In the genomic region with DNA sequence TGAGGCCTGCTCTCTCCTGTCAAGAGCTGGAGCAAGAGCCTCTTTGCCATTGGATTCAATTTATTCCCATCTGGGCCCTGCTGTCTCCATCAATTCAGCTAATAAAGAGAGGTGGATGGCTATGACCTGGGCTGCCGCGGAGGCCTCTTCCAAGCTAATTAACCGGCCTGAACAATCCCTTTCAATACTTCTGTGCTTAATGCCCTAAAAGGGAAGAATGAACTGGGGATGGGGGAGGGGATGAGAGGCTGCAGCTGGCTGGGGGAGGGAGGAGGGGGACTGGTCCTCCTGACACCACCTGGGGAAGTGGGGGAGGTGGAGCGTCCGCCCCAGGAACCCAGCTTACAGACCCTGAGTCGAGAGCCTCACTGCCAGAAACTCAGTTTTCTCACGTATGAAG, we compare ENCODE assay signal across 16 cellular contexts. TPM values are rescaled to one million over a fixed set of nuclear protein-coding genes. Genes with fewer than 3 reads are reported as not detected.
A peak's percentile ranks its signal among the peaks of the same experiment; 100 is the strongest.
DNase-seq lines count a peak whose midpoint lies in the region; ATAC-seq lines count a peak whose summit lies in the region.
"Had no signal": no experiment of that assay in that cellular context is flagged by ENCODE, and none has a peak within 500 bp of the region (broad histone marks: within the 10 kb centered on the region; RNA-seq: fewer than 3 reads in every experiment).

No MANE protein-coding gene starts in this region.

- H3K36me3 ChIP-seq in effector memory CD4-positive, alpha-beta T cell (ENCODE audit: control insufficient read depth, insufficient read depth, low read length), result no peaks in the 10 kb centered on the region
- H3K36me3 ChIP-seq: brain microvascular endothelial cell, MG63, right atrium auricular region, SJSA1 had no signal

- DNase-seq in COR-L47 (lab: John Stamatoyannopoulos, UW), result peak; percentile 61
- DNase-seq in NCI-H146 (lab: John Stamatoyannopoulos, UW), result peak; percentile 97
- peak; percentile 83 for DNase-seq in NCI-H345 (lab: John Stamatoyannopoulos, UW)
- DNase-seq in SK-N-DZ (ENCODE audit: low spot score), result peak; percentile 96
- no peak for DNase-seq in effector memory CD4-positive, alpha-beta T cell
- no peak for DNase-seq in globus pallidus (ENCODE audit: low spot score)
- DNase-seq: activated CD4-positive, alpha-beta T cell treated with anti-CD3 and anti-CD28 coated beads for 4 hours; activated naive CD4-positive, alpha-beta T cell treated with anti-CD3 and anti-CD28 coated beads, Interleukin-2, amount 50 U/mL, for 16 hours had no signal

- H3K9me3 ChIP-seq in effector memory CD4-positive, alpha-beta T cell (ENCODE audit: control insufficient read depth, low read length), result no peaks in the 10 kb centered on the region
- H3K9me3 ChIP-seq: right atrium auricular region had no signal

- peaks cover 4% of the 10 kb centered on the region for H3K27me3 ChIP-seq in effector memory CD4-positive, alpha-beta T cell (replicated peaks; ENCODE audit: control insufficient read depth, insufficient read depth, low read length, poor library complexity, severe bottlenecking)
- H3K27me3 ChIP-seq: brain microvascular endothelial cell, MG63, right atrium auricular region, SJSA1 had no signal

- no peak for ATAC-seq in activated CD4-positive, CD25-positive, alpha-beta regulatory T cell treated with anti-CD3 and anti-CD28 coated beads, Interleukin-2, amount 50 U/mL, for 24 hours
- ATAC-seq in GM18909 (IDR thresholded peaks at IDR 0.05; ENCODE audit: poor library complexity, unreplicated experiment), result no peak

- H3K4me3 ChIP-seq in effector memory CD4-positive, alpha-beta T cell (ENCODE audit: insufficient read depth, low read depth, low read length, poor library complexity, severe bottlenecking), result no peak overlapping the region
- H3K4me3 ChIP-seq: MG63, right atrium auricular region, SJSA1 had no signal

- H3K27ac ChIP-seq in effector memory CD4-positive, alpha-beta T cell (ENCODE audit: insufficient read depth, low read length, poor library complexity, severe bottlenecking), result no peak overlapping the region
- H3K27ac ChIP-seq: brain microvascular endothelial cell, right atrium auricular region, SJSA1 had no signal

- H3K4me1 ChIP-seq in effector memory CD4-positive, alpha-beta T cell (ENCODE audit: control insufficient read depth, insufficient read depth, low read length, poor library complexity, severe bottlenecking), result no peaks in the 10 kb centered on the region
- H3K4me1 ChIP-seq: right atrium auricular region, SJSA1 had no signal

RNA-seq across cellular contexts. Expression of a gene that starts 33.4 kb away (rescaled TPM):
- not detected in 2 replicates for polyA plus RNA-seq in SK-N-DZ (2014; cell fraction: cytosol; rRNA removed)
- not detected in 2 replicates for polyA plus RNA-seq in SK-N-DZ (2014; cell fraction: nucleus; rRNA removed)
- polyA plus RNA-seq: CD14-positive monocyte, HepG2 had no signal

Comparison
In these comparisons a context has a peak if more than half of its experiments do, and no peak if none do; other contexts are left out.
1. DNase-seq: peak in COR-L47 (single experiment), NCI-H146 (single experiment), NCI-H345 (single experiment) and SK-N-DZ (single experiment); none in effector memory CD4-positive, alpha-beta T cell (0 of 3) and globus pallidus (single experiment).